15 cellular contexts compared by ENCODE assay signal in the genomic region with DNA sequence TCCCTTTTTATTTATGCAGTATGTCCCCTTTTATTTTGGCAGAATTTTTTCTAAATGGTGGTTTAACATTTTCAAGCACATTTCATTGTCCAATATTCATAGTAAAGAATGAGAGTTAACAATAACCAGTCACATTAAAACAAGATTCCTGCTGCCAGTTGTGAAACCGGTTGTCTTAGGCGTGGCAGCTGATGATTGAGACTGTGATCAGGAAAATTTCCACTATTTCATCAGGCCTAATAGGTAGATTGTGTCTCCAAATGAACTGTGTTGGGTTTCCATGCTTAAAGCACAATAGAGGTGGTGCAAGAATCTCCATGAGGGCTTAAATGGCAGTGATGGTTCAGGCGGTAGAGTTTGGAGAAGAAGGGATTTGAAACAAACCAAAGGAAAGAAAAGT. TPM values are rescaled to one million over a fixed set of nuclear protein-coding genes. Genes with fewer than 3 reads are reported as not detected.
DNase-seq lines count a peak whose midpoint lies in the region; ATAC-seq and TF ChIP-seq lines count a peak whose summit lies in the region.
"Had no signal": no experiment of that assay in that cellular context is flagged by ENCODE, and none has a peak within 500 bp of the region (broad histone marks: within the 10 kb centered on the region; RNA-seq: fewer than 3 reads in every experiment).

No MANE protein-coding gene starts in this region.

- H3K36me3 ChIP-seq in breast epithelium (no peaks in the 10 kb centered on the region), lower lobe of right lung (peaks cover 16% of the 10 kb centered on the region), vagina (peaks cover 0 to 17% of the 10 kb centered on the region in 2 donors)
- H3K36me3 ChIP-seq: pancreas had no signal

- no TSS peak for BruUV-seq in MCF 10A (replicated peaks; lab: Mats Ljungman, UMichigan)

- TF ChIP-seq CTCF in MCF 10A (IDR thresholded peaks at IDR 0.05; ENCODE audit: unreplicated experiment) (no peak), breast epithelium (IDR thresholded peaks at IDR 0.05) (no peak), lower lobe of right lung (IDR thresholded peaks at IDR 0.05) (no peak), vagina (IDR thresholded peaks at IDR 0.05) (no peak)

- intact Hi-C loops in MCF 10A (cut with micrococcal nuclease) (no loop called here), breast epithelium (cut with DNase I; ENCODE audit: low total_unique reads) (loop anchor here (5.0 kb wide), 1 partner anchor 549 kb away; no protein-coding TSS in a partner anchor), lower lobe of right lung (cut with DNase I) (no loop called here), vagina (cut with DNase I) (no loop called here)

- CTCF ChIA-PET in MCF 10A (lab: Yijun Ruan, JAX) = interaction anchor here (0.6 kb wide), 1 partner anchor 149 kb away, joined by 3 read pairs; no protein-coding TSS in a partner anchor

- H3K27ac ChIP-seq in breast epithelium = peak overlapping the region in 1 of 2 donors; percentile 34
- H3K27ac ChIP-seq in lower lobe of right lung = peak overlapping the region; percentile 85
- peak overlapping the region; percentile 70 for H3K27ac ChIP-seq in vagina
- H3K27ac ChIP-seq: pancreas, RWPE1, tibial artery had no signal

- H3K27me3 Mint-ChIP-seq in MCF 10A (ENCODE audit: insufficient read depth, unreplicated experiment) = no peaks in the 10 kb centered on the region
- H3K27me3 Mint-ChIP-seq in activated naive CD8-positive, alpha-beta T cell treated with anti-CD3 and anti-CD28 coated beads, Interleukin-2, amount 10 ng/mL, durations not matched to agents 7 days and 5 days = no peaks in the 10 kb centered on the region

- no peak overlapping the region for H3K4me3 Mint-ChIP-seq in MCF 10A (ENCODE audit: unreplicated experiment)
- peak overlapping the region; percentile 90 for H3K4me3 Mint-ChIP-seq in activated naive CD8-positive, alpha-beta T cell treated with anti-CD3 and anti-CD28 coated beads, Interleukin-2, amount 10 ng/mL, durations not matched to agents 7 days and 5 days

- POLR2A ChIA-PET in MCF 10A (lab: Yijun Ruan, JAX) = interaction anchor here (0.6 to 1.1 kb wide), 3 partner anchors 14 to 121 kb away, joined by 3 to 5 read pairs (median 3); no protein-coding TSS in a partner anchor
- POLR2A ChIA-PET in activated naive CD8-positive, alpha-beta T cell treated with anti-CD3 and anti-CD28 coated beads, Interleukin-2, amount 10 ng/mL, durations not matched to agents 7 days and 5 days (lab: Charles Lee) = no interaction called here

- TF ChIP-seq POLR2A in breast epithelium (IDR thresholded peaks at IDR 0.05) = no peak
- TF ChIP-seq POLR2A in vagina (IDR thresholded peaks at IDR 0.05) = no peak

- no peaks in the 10 kb centered on the region for H3K9me3 Mint-ChIP-seq in MCF 10A (ENCODE audit: unreplicated experiment)
- no peaks in the 10 kb centered on the region for H3K9me3 Mint-ChIP-seq in activated naive CD8-positive, alpha-beta T cell treated with anti-CD3 and anti-CD28 coated beads, Interleukin-2, amount 10 ng/mL, durations not matched to agents 7 days and 5 days

- H3K4me1 Mint-ChIP-seq in MCF 10A (ENCODE audit: insufficient read depth, unreplicated experiment) = peaks cover 33% of the 10 kb centered on the region
- peaks cover 58% of the 10 kb centered on the region for H3K4me1 Mint-ChIP-seq in activated naive CD8-positive, alpha-beta T cell treated with anti-CD3 and anti-CD28 coated beads, Interleukin-2, amount 10 ng/mL, durations not matched to agents 7 days and 5 days

- H3K36me3 Mint-ChIP-seq in MCF 10A (ENCODE audit: insufficient read depth, unreplicated experiment) = peaks cover 66% of the 10 kb centered on the region
- H3K36me3 Mint-ChIP-seq in activated naive CD8-positive, alpha-beta T cell treated with anti-CD3 and anti-CD28 coated beads, Interleukin-2, amount 10 ng/mL, durations not matched to agents 7 days and 5 days = peaks cover 39% of the 10 kb centered on the region

- H3K27ac Mint-ChIP-seq in MCF 10A (ENCODE audit: low read depth, unreplicated experiment) = peak overlapping the region; percentile 53
- peak overlapping the region; percentile 72 for H3K27ac Mint-ChIP-seq in activated naive CD8-positive, alpha-beta T cell treated with anti-CD3 and anti-CD28 coated beads, Interleukin-2, amount 10 ng/mL, durations not matched to agents 7 days and 5 days

- peak overlapping the region in 1 of 3 donors; percentile 8 for H3K4me3 ChIP-seq in breast epithelium
- peak overlapping the region; percentile 50 for H3K4me3 ChIP-seq in lower lobe of right lung
- H3K4me3 ChIP-seq in vagina = peak overlapping the region in 1 of 2 donors; percentile 45
- H3K4me3 ChIP-seq: pancreas, tibial artery had no signal

- H3K9me3 ChIP-seq in breast epithelium (no peaks in the 10 kb centered on the region), lower lobe of right lung (no peaks in the 10 kb centered on the region), vagina (no peaks in the 10 kb centered on the region)
- H3K9me3 ChIP-seq: pancreas, tibial artery had no signal

- no peak for ATAC-seq in activated naive CD8-positive, alpha-beta T cell treated with anti-CD3 and anti-CD28 coated beads, Interleukin-2, amount 10 ng/mL, durations not matched to agents 7 days and 5 days (ENCODE audit: low read depth)
- ATAC-seq in lower lobe of right lung (no peak), GM21390 (IDR thresholded peaks at IDR 0.05; ENCODE audit: unreplicated experiment) (no peak)
- ATAC-seq: pancreas had no signal

- H3K27me3 ChIP-seq in breast epithelium = no peaks in the 10 kb centered on the region
- peaks cover 23% of the 10 kb centered on the region for H3K27me3 ChIP-seq in lower lobe of right lung (ENCODE audit: low read depth)
- no peaks in the 10 kb centered on the region for H3K27me3 ChIP-seq in vagina
- H3K27me3 ChIP-seq: pancreas had no signal

- DNase-seq in MCF 10A (ENCODE audit: unreplicated experiment) = no peak
- no peak for DNase-seq in breast epithelium (ENCODE audit: low spot score in 2 of 2)
- no peak for DNase-seq in activated naive CD8-positive, alpha-beta T cell treated with anti-CD3 and anti-CD28 coated beads, Interleukin-2, amount 10 ng/mL, durations not matched to agents 7 days and 5 days
- no peak for DNase-seq in lower lobe of right lung
- no peak for DNase-seq in vagina (ENCODE audit: extremely low spot score in 2 of 2)
- no peak for DNase-seq in hippocampal formation (lab: John Stamatoyannopoulos, UW)
- DNase-seq in iPS-NIHi11 (ENCODE audit: low spot score) = no peak
- DNase-seq: dermis blood vessel endothelial cell, NCI-H187, NCI-H526, pancreas, T1000, tibial artery had no signal

- H3K4me1 ChIP-seq in breast epithelium (no peaks in the 10 kb centered on the region), lower lobe of right lung (peaks cover 47% of the 10 kb centered on the region), vagina (peaks cover 45% of the 10 kb centered on the region)
- H3K4me1 ChIP-seq: pancreas had no signal

RNA-seq across cellular contexts. Expression of a gene that starts 15.3 kb away (rescaled TPM):
- total RNA-seq in MCF 10A (2022) (12.6 and 13.1 TPM in 2 replicates), breast epithelium (10 to 100 TPM in 2 of 3 donors, 1 to 10 TPM in 1; 6.9 to 16.0 (median 13.1) TPM), lower lobe of right lung (13.9 TPM), vagina (27.0 TPM)
- 10 to 100 TPM; 20.2 to 21.1 TPM for total RNA-seq in activated naive CD8-positive, alpha-beta T cell treated with anti-CD3 and anti-CD28 coated beads, Interleukin-2, amount 10 ng/mL, durations not matched to agents 7 days and 5 days
